19 cellular contexts compared by ENCODE assay signal in genomic region chr7:141617280-141617679, GRCh38.
A peak's percentile ranks its signal among the peaks of the same experiment; 100 is the strongest.
DNase-seq lines count a peak whose midpoint lies in the region; ATAC-seq and TF ChIP-seq lines count a peak whose summit lies in the region.
"Had no signal": no experiment of that assay in that cellular context is flagged by ENCODE, and none has a peak within 500 bp of the region (broad histone marks: within the 10 kb centered on the region; RNA-seq: fewer than 3 reads in every experiment).

No MANE protein-coding gene starts in this region.

- peaks cover 3% of the 10 kb centered on the region for H3K4me1 Mint-ChIP-seq in activated CD4-positive, alpha-beta T cell treated with anti-CD3 and anti-CD28 coated beads, Interleukin-2, amount 10 ng/mL, durations not matched to agents 24 days and 14 days

- DNase-seq in COLO829 (ENCODE audit: low spot score) (peak; percentile 74), LNCaP clone FGC (ENCODE audit: low read depth) (peak; percentile 34), epidermal melanocyte (ENCODE audit: insufficient read length, low spot score) (peak; percentile 16), left colon (no peak), NCI-H226 (no peak), NCI-H82 treated with DMSO at 0.1 percent for 48 hours (lab: John Stamatoyannopoulos, UW; ENCODE audit: unreplicated experiment) (no peak)
- no peak for DNase-seq in activated CD4-positive, alpha-beta T cell treated with anti-CD3 and anti-CD28 coated beads, Interleukin-2, amount 10 ng/mL, durations not matched to agents 24 days and 14 days
- DNase-seq: CD4-positive, CD25-positive, alpha-beta regulatory T cell; DMS53; H7; KG1; MG63; NCI-H1105; NCI-H187; NCI-H69; NK-92 treated with Interleukin-12 subunit alpha and Interleukin-12 subunit beta, amount 100 ng/mL, for 24 hours; SJCRH30; SW 1271 had no signal

- H3K9me3 Mint-ChIP-seq in activated CD4-positive, alpha-beta T cell treated with anti-CD3 and anti-CD28 coated beads, Interleukin-2, amount 10 ng/mL, durations not matched to agents 24 days and 14 days: no peaks in the 10 kb centered on the region
- H3K9me3 Mint-ChIP-seq: CD4-positive, CD25-positive, alpha-beta regulatory T cell had no signal

- no peak for TF ChIP-seq CTCF in LNCaP clone FGC (IDR thresholded peaks at IDR 0.05; ENCODE audit: control insufficient read depth, extremely low read depth, insufficient read depth)

- ATAC-seq in left colon (peak; percentile 80), HG03135 (IDR thresholded peaks at IDR 0.05; ENCODE audit: unreplicated experiment) (no peak)

- no peak overlapping the region for H3K27ac Mint-ChIP-seq in activated CD4-positive, alpha-beta T cell treated with anti-CD3 and anti-CD28 coated beads, Interleukin-2, amount 10 ng/mL, durations not matched to agents 24 days and 14 days
- H3K27ac Mint-ChIP-seq: CD4-positive, CD25-positive, alpha-beta regulatory T cell had no signal

- H3K4me3 ChIP-seq in LNCaP clone FGC (ENCODE audit: low read depth, low read length): no peak overlapping the region
- H3K4me3 ChIP-seq: MG63, SJCRH30 had no signal

- H3K36me3 Mint-ChIP-seq in activated CD4-positive, alpha-beta T cell treated with anti-CD3 and anti-CD28 coated beads, Interleukin-2, amount 10 ng/mL, durations not matched to agents 24 days and 14 days (ENCODE audit: low read depth): peaks cover 48% of the 10 kb centered on the region

- no peaks in the 10 kb centered on the region for H3K27me3 Mint-ChIP-seq in activated CD4-positive, alpha-beta T cell treated with anti-CD3 and anti-CD28 coated beads, Interleukin-2, amount 10 ng/mL, durations not matched to agents 24 days and 14 days
- H3K27me3 Mint-ChIP-seq: CD4-positive, CD25-positive, alpha-beta regulatory T cell had no signal

- intact Hi-C loops in left colon (cut with DNase I, micrococcal nuclease): no loop called here
- intact Hi-C loops in activated CD4-positive, alpha-beta T cell treated with anti-CD3 and anti-CD28 coated beads, Interleukin-2, amount 10 ng/mL, durations not matched to agents 24 days and 14 days (cut with micrococcal nuclease): no loop called here

- H3K4me3 Mint-ChIP-seq in activated CD4-positive, alpha-beta T cell treated with anti-CD3 and anti-CD28 coated beads, Interleukin-2, amount 10 ng/mL, durations not matched to agents 24 days and 14 days: no peak overlapping the region
- H3K4me3 Mint-ChIP-seq: CD4-positive, CD25-positive, alpha-beta regulatory T cell had no signal

Comparison
In these comparisons a context has a peak if more than half of its experiments do, and no peak if none do; other contexts are left out.
1. DNase-seq: peak in COLO829 (single experiment), LNCaP clone FGC (single experiment) and epidermal melanocyte (single experiment); none in left colon (0 of 2), NCI-H226 (single experiment), activated CD4-positive, alpha-beta T cell treated with anti-CD3 and anti-CD28 coated beads, Interleukin-2, amount 10 ng/mL, durations not matched to agents 24 days and 14 days (single experiment) and NCI-H82 treated with DMSO at 0.1 percent for 48 hours (single experiment).